9 cellular contexts compared by ENCODE assay signal in genomic region chr18:57959278-57959677, GRCh38.
DNase-seq lines count a peak whose midpoint lies in the region; ATAC-seq, FAIRE-seq and TF ChIP-seq lines count a peak whose summit lies in the region.
"Had no signal": no experiment of that assay in that cellular context is flagged by ENCODE, and none has a peak within 500 bp of the region (broad histone marks: within the 10 kb centered on the region; RNA-seq: fewer than 3 reads in every experiment).

No MANE protein-coding gene starts in this region.

- H3K27me3 ChIP-seq in endothelial cell of umbilical vein (ENCODE audit: control insufficient read depth in 2 of 2, insufficient read depth in 2 of 2, low read length in 2 of 2) (peaks cover 4 to 14% of the 10 kb centered on the region in 2 experiments), prostate gland (replicated peaks; ENCODE audit: insufficient read depth) (no peaks in the 10 kb centered on the region)

- H3K27me3 Mint-ChIP-seq in neural crest cell (ENCODE audit: low read depth) (peaks cover 7% of the 10 kb centered on the region), natural killer cell (ENCODE audit: low read depth in 2 of 2) (peaks cover 5 to 11% of the 10 kb centered on the region in 2 donors)

- H3K9me3 ChIP-seq in endothelial cell of umbilical vein (replicated peaks; ENCODE audit: control insufficient read depth, insufficient read depth, low read length) (no peaks in the 10 kb centered on the region), prostate gland (no peaks in the 10 kb centered on the region)

- H3K4me3 Mint-ChIP-seq in neural crest cell: no peak overlapping the region
- H3K4me3 Mint-ChIP-seq in natural killer cell: no peak overlapping the region
- H3K4me3 Mint-ChIP-seq: T-helper 1 cell treated with Interleukin-12 subunit alpha and Interleukin-12 subunit beta and Interleukin-4 antibody, amounts not matched to agents 30 μg/mL and 1 μg/mL, for 36 hours had no signal

- DNase-seq in EL (peak; percentile 60), NOMO-1 treated with DMSO at 0.1 percent for 48 hours (lab: John Stamatoyannopoulos, UW; ENCODE audit: unreplicated experiment) (peak; percentile 52), endothelial cell of umbilical vein (ENCODE audit: low read depth, low spot score) (peak; percentile 59), neural crest cell (ENCODE audit: low read depth, low spot score) (peak; percentile 14), natural killer cell (no peak), prostate gland (ENCODE audit: low spot score) (no peak)

- peak; percentile 61 for ATAC-seq in HG02763 (IDR thresholded peaks at IDR 0.05; ENCODE audit: unreplicated experiment)
- ATAC-seq in natural killer cell: no peak
- ATAC-seq in HG02884 (IDR thresholded peaks at IDR 0.05; ENCODE audit: unreplicated experiment): no peak

- H3K9ac ChIP-seq in endothelial cell of umbilical vein (replicated peaks; ENCODE audit: extremely low read depth, insufficient read depth, low read length): no peak overlapping the region

- H4K20me1 ChIP-seq in endothelial cell of umbilical vein (replicated peaks; ENCODE audit: control insufficient read depth, extremely low read depth, insufficient read depth, low read length): no peaks in the 10 kb centered on the region

- FAIRE-seq in endothelial cell of umbilical vein (lab: Jason Lieb, UNC): peak; percentile 40

- TF ChIP-seq CTCF in endothelial cell of umbilical vein (IDR thresholded peaks at IDR 0.05; ENCODE audit: extremely low read depth in 1 of 2, insufficient read depth in 1 of 2, low read depth in 1 of 2, low read length in 2 of 2) (peak; percentile 22 to 44), neural crest cell (conservative IDR thresholded peaks at IDR 0.05) (peak; percentile 56), natural killer cell (IDR thresholded peaks at IDR 0.05) (no peak), prostate gland (IDR thresholded peaks at IDR 0.05) (peak in 1 of 4 experiments; percentile 25)

- H3K4me1 Mint-ChIP-seq in neural crest cell (no peaks in the 10 kb centered on the region), natural killer cell (no peaks in the 10 kb centered on the region)

- intact Hi-C loops in endothelial cell of umbilical vein (cut with micrococcal nuclease): loop anchor here (1.0 to 10.0 kb wide), 3 partner anchors 163 to 534 kb away; no protein-coding TSS in a partner anchor
- intact Hi-C loops in natural killer cell (cut with micrococcal nuclease): no loop called here
- intact Hi-C loops in prostate gland (cut with DNase I): no loop called here

- no peaks in the 10 kb centered on the region for H3K9me1 ChIP-seq in endothelial cell of umbilical vein (replicated peaks; ENCODE audit: control insufficient read depth, extremely low read depth, insufficient read depth, low read length)

- dilution Hi-C loops in endothelial cell of umbilical vein (cut with MboI; ENCODE audit: extremely low pct_ligation_motif_present, low sequenced_read_pairs): no loop called here

- H3K9me3 Mint-ChIP-seq in neural crest cell (no peaks in the 10 kb centered on the region), natural killer cell (no peaks in the 10 kb centered on the region)
- H3K9me3 Mint-ChIP-seq: T-helper 1 cell treated with Interleukin-12 subunit alpha and Interleukin-12 subunit beta and Interleukin-4 antibody, amounts not matched to agents 30 μg/mL and 1 μg/mL, for 36 hours had no signal

- no TSS peak for BruUV-seq in endothelial cell of umbilical vein (replicated peaks; lab: Mats Ljungman, UMichigan)

- POLR2A ChIA-PET in endothelial cell of umbilical vein (lab: Charles Lee): interaction anchor here (0.6 kb wide), 1 partner anchor 291 kb away, joined by 5 read pairs; no protein-coding TSS in a partner anchor

- no peak overlapping the region for H3K27ac ChIP-seq in endothelial cell of umbilical vein (ENCODE audit: insufficient read depth, low read depth, low read length)
- H3K27ac ChIP-seq in prostate gland: no peak overlapping the region

- no peak overlapping the region for H3K4me2 ChIP-seq in endothelial cell of umbilical vein (ENCODE audit: insufficient read depth, low read length)

- no peaks in the 10 kb centered on the region for H3K79me2 ChIP-seq in endothelial cell of umbilical vein (ENCODE audit: control insufficient read depth, insufficient read depth, low read length)

- no peaks in the 10 kb centered on the region for H3K36me3 ChIP-seq in endothelial cell of umbilical vein (ENCODE audit: control insufficient read depth in 2 of 2, extremely low read depth in 1 of 2, insufficient read depth in 2 of 2, low read length in 2 of 2)
- no peaks in the 10 kb centered on the region for H3K36me3 ChIP-seq in prostate gland

- H3K4me3 ChIP-seq in endothelial cell of umbilical vein (replicated peaks in 1 of 3; ENCODE audit: insufficient read depth in 1 of 3, low read depth in 1 of 3, low read length in 3 of 3): no peak overlapping the region
- H3K4me3 ChIP-seq in prostate gland: no peak overlapping the region

- no peak overlapping the region for H2AFZ ChIP-seq in endothelial cell of umbilical vein (ENCODE audit: low read depth, low read length)

- CTCF ChIA-PET in endothelial cell of umbilical vein (lab: Charles Lee): interaction anchor here (0.7 to 2.4 kb wide), 27 partner anchors 8 to 805 kb away, joined by 3 to 70 read pairs (median 4); partner anchors contain the start of gene NEDD4L

- H3K4me1 ChIP-seq in endothelial cell of umbilical vein (ENCODE audit: control insufficient read depth, extremely low read depth, insufficient read depth, low read length): peaks cover 3% of the 10 kb centered on the region
- no peaks in the 10 kb centered on the region for H3K4me1 ChIP-seq in prostate gland (replicated peaks)

- H3K36me3 Mint-ChIP-seq in neural crest cell (ENCODE audit: low read depth): no peaks in the 10 kb centered on the region
- no peaks in the 10 kb centered on the region for H3K36me3 Mint-ChIP-seq in natural killer cell

- WGBS in prostate gland: 59% methylated on average over 3 of the region's 3 CpGs

- no peak overlapping the region for H3K27ac Mint-ChIP-seq in neural crest cell (ENCODE audit: unreplicated experiment)
- H3K27ac Mint-ChIP-seq in natural killer cell: no peak overlapping the region
- H3K27ac Mint-ChIP-seq: T-helper 1 cell treated with Interleukin-12 subunit alpha and Interleukin-12 subunit beta and Interleukin-4 antibody, amounts not matched to agents 30 μg/mL and 1 μg/mL, for 36 hours had no signal

- TF ChIP-seq POLR2A in endothelial cell of umbilical vein (IDR thresholded peaks at IDR 0.05; ENCODE audit: low read depth, low read length): no peak
- TF ChIP-seq POLR2A in prostate gland (IDR thresholded peaks at IDR 0.05): no peak

TF ChIP-seq in endothelial cell of umbilical vein, 7 proteins besides CTCF, POLR2A, EP300 and RAD21:
- TF ChIP-seq JUN (IDR thresholded peaks at IDR 0.05; ENCODE audit: borderline replicate concordance, insufficient read depth, insufficient read length, low read depth) (no peak), EZH2 (IDR thresholded peaks at IDR 0.05; ENCODE audit: borderline replicate concordance, low read depth, low read length, severe bottlenecking) (no peak), GATA2 (IDR thresholded peaks at IDR 0.05; ENCODE audit: insufficient read depth, insufficient read length, low read depth, low read length) (no peak), MYC (IDR thresholded peaks at IDR 0.05; ENCODE audit: low read depth, low read length) (no peak), POLR2AphosphoS5 (IDR thresholded peaks at IDR 0.05; ENCODE audit: insufficient read depth, low read depth, low read length) (no peak)

Comparison
In these comparisons a context has a peak if more than half of its experiments do, and no peak if none do; other contexts are left out.
1. DNase-seq: peak in EL (single experiment), NOMO-1 treated with DMSO at 0.1 percent for 48 hours (single experiment), endothelial cell of umbilical vein (single experiment) and neural crest cell (single experiment); none in natural killer cell (single experiment) and prostate gland (single experiment).